3 cellular contexts compared by ENCODE assay signal in the genomic region with DNA sequence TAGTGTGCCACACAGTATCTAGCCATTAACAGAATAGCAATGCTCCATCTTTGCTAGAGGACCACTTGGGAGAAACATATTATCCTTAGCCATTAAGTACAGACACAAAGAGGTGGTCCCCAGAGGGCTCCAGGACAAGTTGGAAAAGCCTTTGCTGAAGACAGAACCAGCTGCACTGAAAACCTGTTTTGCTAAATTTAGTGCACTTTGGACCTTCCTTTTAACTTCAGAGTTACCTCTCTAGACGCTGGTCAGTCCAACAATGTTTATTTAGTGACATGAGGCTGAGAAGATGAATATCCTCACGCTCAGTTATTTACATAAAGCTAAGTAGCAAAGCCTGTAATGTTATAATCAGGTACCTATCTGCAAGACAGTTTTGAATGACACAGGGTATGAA.
TF ChIP-seq lines count a peak whose summit lies in the region.

No MANE protein-coding gene starts in this region.

TF ChIP-seq in IMR-90, 13 proteins besides CTCF, POLR2A, EP300 and RAD21 (continued from another document):
- TF ChIP-seq CHD1 (IDR thresholded peaks at IDR 0.05; ENCODE audit: low read depth, low read length) (no peak), CEBPB (IDR thresholded peaks at IDR 0.05; ENCODE audit: low read depth, low read length) (no peak), RFX5 (IDR thresholded peaks at IDR 0.05; ENCODE audit: low read depth, low read length) (no peak), MAZ (IDR thresholded peaks at IDR 0.05; ENCODE audit: borderline replicate concordance, low read depth, low read length) (no peak), MXI1 (IDR thresholded peaks at IDR 0.05; ENCODE audit: borderline replicate concordance, low read depth, low read length) (no peak), ELK1 (IDR thresholded peaks at IDR 0.05; ENCODE audit: borderline replicate concordance, low read depth, low read length) (no peak), NFE2L2 (IDR thresholded peaks at IDR 0.05; ENCODE audit: low read depth, low read length) (no peak), SMC3 (IDR thresholded peaks at IDR 0.05; ENCODE audit: low read depth, low read length) (no peak), USF2 (IDR thresholded peaks at IDR 0.05; ENCODE audit: low read depth, low read length) (no peak), BHLHE40 (IDR thresholded peaks at IDR 0.05; ENCODE audit: low read depth, low read length) (no peak)

TF ChIP-seq in liver, 16 proteins besides CTCF, POLR2A, EP300 and RAD21 (continued from another document):
- TF ChIP-seq HNF4A (conservative IDR thresholded peaks at IDR 0.05), result peak; percentile 56 to 68
- TF ChIP-seq FOXA1 (IDR thresholded peaks at IDR 0.05), result no peak
- TF ChIP-seq YY1 (IDR thresholded peaks at IDR 0.05), result no peak
- TF ChIP-seq SP1 (IDR thresholded peaks at IDR 0.05), result peak; percentile 34
- no peak for TF ChIP-seq NR2F2 (IDR thresholded peaks at IDR 0.05)
- TF ChIP-seq FOXA2 (IDR thresholded peaks at IDR 0.05), result peak; percentile 9
- no peak for TF ChIP-seq JUND (IDR thresholded peaks at IDR 0.05)
- TF ChIP-seq, protein P1, sequence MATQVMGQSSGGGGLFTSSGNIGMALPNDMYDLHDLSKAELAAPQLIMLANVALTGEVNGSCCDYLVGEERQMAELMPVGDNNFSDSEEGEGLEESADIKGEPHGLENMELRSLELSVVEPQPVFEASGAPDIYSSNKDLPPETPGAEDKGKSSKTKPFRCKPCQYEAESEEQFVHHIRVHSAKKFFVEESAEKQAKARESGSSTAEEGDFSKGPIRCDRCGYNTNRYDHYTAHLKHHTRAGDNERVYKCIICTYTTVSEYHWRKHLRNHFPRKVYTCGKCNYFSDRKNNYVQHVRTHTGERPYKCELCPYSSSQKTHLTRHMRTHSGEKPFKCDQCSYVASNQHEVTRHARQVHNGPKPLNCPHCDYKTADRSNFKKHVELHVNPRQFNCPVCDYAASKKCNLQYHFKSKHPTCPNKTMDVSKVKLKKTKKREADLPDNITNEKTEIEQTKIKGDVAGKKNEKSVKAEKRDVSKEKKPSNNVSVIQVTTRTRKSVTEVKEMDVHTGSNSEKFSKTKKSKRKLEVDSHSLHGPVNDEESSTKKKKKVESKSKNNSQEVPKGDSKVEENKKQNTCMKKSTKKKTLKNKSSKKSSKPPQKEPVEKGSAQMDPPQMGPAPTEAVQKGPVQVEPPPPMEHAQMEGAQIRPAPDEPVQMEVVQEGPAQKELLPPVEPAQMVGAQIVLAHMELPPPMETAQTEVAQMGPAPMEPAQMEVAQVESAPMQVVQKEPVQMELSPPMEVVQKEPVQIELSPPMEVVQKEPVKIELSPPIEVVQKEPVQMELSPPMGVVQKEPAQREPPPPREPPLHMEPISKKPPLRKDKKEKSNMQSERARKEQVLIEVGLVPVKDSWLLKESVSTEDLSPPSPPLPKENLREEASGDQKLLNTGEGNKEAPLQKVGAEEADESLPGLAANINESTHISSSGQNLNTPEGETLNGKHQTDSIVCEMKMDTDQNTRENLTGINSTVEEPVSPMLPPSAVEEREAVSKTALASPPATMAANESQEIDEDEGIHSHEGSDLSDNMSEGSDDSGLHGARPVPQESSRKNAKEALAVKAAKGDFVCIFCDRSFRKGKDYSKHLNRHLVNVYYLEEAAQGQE (IDR thresholded peaks at IDR 0.05), result no peak
- no peak for TF ChIP-seq EGR1 (IDR thresholded peaks at IDR 0.05; ENCODE audit: low read depth in 2 of 2)
- TF ChIP-seq, protein P2, sequence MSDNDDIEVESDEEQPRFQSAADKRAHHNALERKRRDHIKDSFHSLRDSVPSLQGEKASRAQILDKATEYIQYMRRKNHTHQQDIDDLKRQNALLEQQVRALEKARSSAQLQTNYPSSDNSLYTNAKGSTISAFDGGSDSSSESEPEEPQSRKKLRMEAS (IDR thresholded peaks at IDR 0.05), result no peak
- TF ChIP-seq GABPA (IDR thresholded peaks at IDR 0.05 in 1 of 2, conservative IDR thresholded peaks at IDR 0.05 in 1 of 2), result no peak
- TF ChIP-seq, protein P3, sequence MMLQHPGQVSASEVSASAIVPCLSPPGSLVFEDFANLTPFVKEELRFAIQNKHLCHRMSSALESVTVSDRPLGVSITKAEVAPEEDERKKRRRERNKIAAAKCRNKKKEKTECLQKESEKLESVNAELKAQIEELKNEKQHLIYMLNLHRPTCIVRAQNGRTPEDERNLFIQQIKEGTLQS (IDR thresholded peaks at IDR 0.05), result no peak
- no peak for TF ChIP-seq ZBTB33 (IDR thresholded peaks at IDR 0.05)

TF ChIP-seq in WTC11, 78 proteins besides CTCF, POLR2A, EP300 and RAD21:
- TF ChIP-seq USF2 (CRISPR knock-in tag; IDR thresholded peaks at IDR 0.05), result no peak
